In genomic region chrX:2631743-2632532, GRCh38 we compare ENCODE assay signal across 9 cellular contexts. TPM values are rescaled to one million over a fixed set of nuclear protein-coding genes. Genes with fewer than 3 reads are reported as not detected.
DNase-seq lines count a peak whose midpoint lies in the region; ATAC-seq and TF ChIP-seq lines count a peak whose summit lies in the region.
"Had no signal": no experiment of that assay in that cellular context is flagged by ENCODE, and none has a peak within 500 bp of the region (broad histone marks: within the 10 kb centered on the region; RNA-seq: fewer than 3 reads in every experiment).

No MANE protein-coding gene starts in this region.

- peaks cover 54% of the 10 kb centered on the region for H3K4me1 Mint-ChIP-seq in activated CD4-positive, alpha-beta T cell treated with anti-CD3 and anti-CD28 coated beads, Interleukin-2, amount 10 ng/mL, durations not matched to agents 7 days and 5 days
- H3K4me1 Mint-ChIP-seq in activated naive CD8-positive, alpha-beta T cell treated with anti-CD3 and anti-CD28 coated beads, Interleukin-2, amount 50 U/mL, for 24 hours = peaks cover 48% of the 10 kb centered on the region

- DNase-seq in activated CD4-positive, alpha-beta T cell treated with anti-CD3 and anti-CD28 coated beads, Interleukin-2, amount 10 ng/mL, durations not matched to agents 7 days and 5 days = no peak
- DNase-seq in activated CD4-positive, alpha-beta T cell treated with anti-CD3 and anti-CD28 coated beads for 1 hour = no peak
- DNase-seq in LNCaP clone FGC (ENCODE audit: low read depth) (peak; percentile 31), upper lobe of right lung (no peak), GM19238 (ENCODE audit: insufficient read length, low spot score) (no peak)
- no peak for DNase-seq in activated naive CD8-positive, alpha-beta T cell treated with anti-CD3 and anti-CD28 coated beads, Interleukin-2, amount 50 U/mL, for 24 hours
- DNase-seq in stimulated activated CD4-positive, alpha-beta T cell treated with anti-CD3 and anti-CD28 coated beads, Interleukin-12 subunit alpha, Interleukin-12 subunit beta, amount 100 ng/mL, for 4 hours = no peak
- DNase-seq: activated CD8-positive, alpha-beta memory T cell treated with anti-CD3 and anti-CD28 coated beads for 24 hours had no signal

- H3K9me3 ChIP-seq in neutrophil (peaks cover 43% of the 10 kb centered on the region), upper lobe of right lung (no peaks in the 10 kb centered on the region)

- H3K9me3 Mint-ChIP-seq in activated CD4-positive, alpha-beta T cell treated with anti-CD3 and anti-CD28 coated beads, Interleukin-2, amount 10 ng/mL, durations not matched to agents 7 days and 5 days = peaks cover 43% of the 10 kb centered on the region
- H3K9me3 Mint-ChIP-seq in activated naive CD8-positive, alpha-beta T cell treated with anti-CD3 and anti-CD28 coated beads, Interleukin-2, amount 50 U/mL, for 24 hours = peaks cover 44% of the 10 kb centered on the region

- CTCF ChIA-PET in activated CD4-positive, alpha-beta T cell treated with anti-CD3 and anti-CD28 coated beads, Interleukin-2, amount 10 ng/mL, durations not matched to agents 7 days and 5 days (lab: Charles Lee) = no interaction called here

- no peaks in the 10 kb centered on the region for H3K27me3 Mint-ChIP-seq in activated CD4-positive, alpha-beta T cell treated with anti-CD3 and anti-CD28 coated beads, Interleukin-2, amount 10 ng/mL, durations not matched to agents 7 days and 5 days
- no peaks in the 10 kb centered on the region for H3K27me3 Mint-ChIP-seq in activated naive CD8-positive, alpha-beta T cell treated with anti-CD3 and anti-CD28 coated beads, Interleukin-2, amount 50 U/mL, for 24 hours

- H3K27ac ChIP-seq in neutrophil (peak overlapping the region; percentile 82), upper lobe of right lung (no peak overlapping the region)

- TF ChIP-seq CTCF in LNCaP clone FGC (IDR thresholded peaks at IDR 0.05; ENCODE audit: control insufficient read depth, extremely low read depth, insufficient read depth) (no peak), neutrophil (IDR thresholded peaks at IDR 0.05) (no peak), upper lobe of right lung (IDR thresholded peaks at IDR 0.05) (no peak)

- peak overlapping the region; percentile 93 for H3K27ac Mint-ChIP-seq in activated CD4-positive, alpha-beta T cell treated with anti-CD3 and anti-CD28 coated beads, Interleukin-2, amount 10 ng/mL, durations not matched to agents 7 days and 5 days
- peak overlapping the region; percentile 93 for H3K27ac Mint-ChIP-seq in activated naive CD8-positive, alpha-beta T cell treated with anti-CD3 and anti-CD28 coated beads, Interleukin-2, amount 50 U/mL, for 24 hours

- POLR2A ChIA-PET in activated CD4-positive, alpha-beta T cell treated with anti-CD3 and anti-CD28 coated beads, Interleukin-2, amount 10 ng/mL, durations not matched to agents 7 days and 5 days (lab: Charles Lee) = no interaction called here

- H3K27me3 ChIP-seq in neutrophil (no peaks in the 10 kb centered on the region), upper lobe of right lung (no peaks in the 10 kb centered on the region)

- H3K36me3 Mint-ChIP-seq in activated CD4-positive, alpha-beta T cell treated with anti-CD3 and anti-CD28 coated beads, Interleukin-2, amount 10 ng/mL, durations not matched to agents 7 days and 5 days (ENCODE audit: low read depth) = peaks cover 63% of the 10 kb centered on the region
- H3K36me3 Mint-ChIP-seq in activated naive CD8-positive, alpha-beta T cell treated with anti-CD3 and anti-CD28 coated beads, Interleukin-2, amount 50 U/mL, for 24 hours (ENCODE audit: low read depth) = peaks cover 69% of the 10 kb centered on the region

- no peak overlapping the region for H3K4me3 Mint-ChIP-seq in activated CD4-positive, alpha-beta T cell treated with anti-CD3 and anti-CD28 coated beads, Interleukin-2, amount 10 ng/mL, durations not matched to agents 7 days and 5 days
- peak overlapping the region; percentile 65 for H3K4me3 Mint-ChIP-seq in activated naive CD8-positive, alpha-beta T cell treated with anti-CD3 and anti-CD28 coated beads, Interleukin-2, amount 50 U/mL, for 24 hours

- ATAC-seq in activated naive CD8-positive, alpha-beta T cell treated with anti-CD3 and anti-CD28 coated beads, Interleukin-2, amount 50 U/mL, for 24 hours = no peak
- no peak for ATAC-seq in upper lobe of right lung

- H3K4me3 ChIP-seq in LNCaP clone FGC (ENCODE audit: low read depth, low read length) (no peak overlapping the region), neutrophil (ENCODE audit: low read depth in 1 of 2, low read length in 1 of 2) (no peak overlapping the region), upper lobe of right lung (no peak overlapping the region)

- H3K4me1 ChIP-seq in neutrophil (ENCODE audit: control insufficient read depth in 1 of 2, insufficient read depth in 1 of 2, low read depth in 1 of 2, low read length in 1 of 2) (peaks cover 0 to 7% of the 10 kb centered on the region in 2 experiments), upper lobe of right lung (no peaks in the 10 kb centered on the region)

- H3K36me3 ChIP-seq in neutrophil (peaks cover 12% of the 10 kb centered on the region), upper lobe of right lung (peaks cover 5% of the 10 kb centered on the region)

- intact Hi-C loops in upper lobe of right lung (cut with DNase I) = no loop called here

RNA-seq across cellular contexts. Expression of gene CD99, which starts 59.2 kb away (rescaled TPM):
- total RNA-seq in activated CD4-positive, alpha-beta T cell treated with anti-CD3 and anti-CD28 coated beads, Interleukin-2, amount 10 ng/mL, durations not matched to agents 7 days and 5 days = 100 to 1,000 TPM; 261 to 314 TPM
- 242 TPM for total RNA-seq in upper lobe of right lung
